Comparison of ENCODE assay signal across 10 cellular contexts in the genomic region with DNA sequence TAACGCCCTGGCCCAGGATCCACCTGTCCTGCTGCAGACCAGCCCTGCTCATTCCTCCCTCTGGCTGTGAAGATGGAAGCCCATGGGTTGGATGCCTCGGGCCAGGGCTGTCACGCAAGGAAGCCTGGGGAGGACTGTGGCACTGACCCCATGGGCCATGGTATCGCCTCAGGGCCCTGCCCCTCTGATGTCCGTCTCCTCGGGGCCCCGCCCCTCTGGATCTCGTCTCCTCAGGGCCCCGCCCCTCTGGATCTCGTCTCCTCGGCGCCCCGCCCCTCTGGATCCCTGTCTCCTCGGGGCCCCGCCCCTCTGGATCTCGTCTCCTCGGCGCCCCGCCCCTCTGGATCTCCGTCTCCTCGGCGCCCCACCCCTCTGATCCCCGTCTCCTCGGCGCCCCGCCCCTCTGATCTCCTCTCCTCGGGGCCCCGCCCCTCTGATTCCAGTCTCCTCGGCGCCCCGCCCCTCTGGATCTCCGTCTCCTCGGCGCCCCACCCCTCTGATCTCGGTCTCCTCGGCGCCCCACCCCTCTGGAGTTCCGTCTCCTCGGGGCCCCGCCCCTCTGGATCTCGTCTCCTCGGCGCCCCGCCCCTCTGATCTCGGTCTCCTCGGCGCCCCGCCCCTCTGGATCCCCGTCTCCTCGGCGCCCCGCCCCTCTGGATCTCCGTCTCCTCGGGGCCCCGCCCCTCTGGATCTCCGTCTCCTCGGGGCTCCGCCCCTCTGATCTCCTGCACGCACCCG.
DNase-seq lines count a peak whose midpoint lies in the region; FAIRE-seq and TF ChIP-seq lines count a peak whose summit lies in the region.
"Had no signal": no experiment of that assay in that cellular context is flagged by ENCODE, and none has a peak within 500 bp of the region (broad histone marks: within the 10 kb centered on the region; RNA-seq: fewer than 3 reads in every experiment).

No MANE protein-coding gene starts in this region.

- no peak for FAIRE-seq in D721Med (lab: Jason Lieb, UNC)

- no peak for TF ChIP-seq CTCF in D721Med (IDR thresholded peaks at IDR 0.05; ENCODE audit: insufficient read depth, missing control alignments)

- DNase-seq in NCI-H82 (lab: John Stamatoyannopoulos, UW) (peak; percentile 61), NCI-H82 treated with DMSO at 0.1 percent for 48 hours (lab: John Stamatoyannopoulos, UW; ENCODE audit: unreplicated experiment) (no peak), NCI-H345 (lab: John Stamatoyannopoulos, UW) (peak; percentile 94), dedifferentiated amniotic fluid mesenchymal stem cell (ENCODE audit: extremely low spot score) (peak; percentile 28), NCI-H1694 (lab: John Stamatoyannopoulos, UW) (no peak), iPS-NIHi7 (ENCODE audit: extremely low spot score) (no peak), D721Med (ENCODE audit: insufficient read length, low spot score) (no peak)
- DNase-seq in stimulated activated CD4-positive, alpha-beta T cell treated with anti-CD3 and anti-CD28 coated beads, Interleukin-2, amount 100 ng/mL, for 24 hours, result peak; percentile 29 to 63
- DNase-seq: C1 segment of cervical spinal cord, NCI-H524 treated with DMSO at 0.1 percent for 48 hours had no signal

Comparison
In these comparisons a context has a peak if more than half of its experiments do, and no peak if none do; other contexts are left out.
1. DNase-seq: peak in NCI-H82 (single experiment), NCI-H345 (single experiment), dedifferentiated amniotic fluid mesenchymal stem cell (single experiment) and stimulated activated CD4-positive, alpha-beta T cell treated with anti-CD3 and anti-CD28 coated beads, Interleukin-2, amount 100 ng/mL, for 24 hours (2 of 2); none in NCI-H82 treated with DMSO at 0.1 percent for 48 hours (single experiment), NCI-H1694 (single experiment), iPS-NIHi7 (single experiment) and D721Med (single experiment).